Comparison of ENCODE assay signal across 12 cellular contexts in the genomic region with DNA sequence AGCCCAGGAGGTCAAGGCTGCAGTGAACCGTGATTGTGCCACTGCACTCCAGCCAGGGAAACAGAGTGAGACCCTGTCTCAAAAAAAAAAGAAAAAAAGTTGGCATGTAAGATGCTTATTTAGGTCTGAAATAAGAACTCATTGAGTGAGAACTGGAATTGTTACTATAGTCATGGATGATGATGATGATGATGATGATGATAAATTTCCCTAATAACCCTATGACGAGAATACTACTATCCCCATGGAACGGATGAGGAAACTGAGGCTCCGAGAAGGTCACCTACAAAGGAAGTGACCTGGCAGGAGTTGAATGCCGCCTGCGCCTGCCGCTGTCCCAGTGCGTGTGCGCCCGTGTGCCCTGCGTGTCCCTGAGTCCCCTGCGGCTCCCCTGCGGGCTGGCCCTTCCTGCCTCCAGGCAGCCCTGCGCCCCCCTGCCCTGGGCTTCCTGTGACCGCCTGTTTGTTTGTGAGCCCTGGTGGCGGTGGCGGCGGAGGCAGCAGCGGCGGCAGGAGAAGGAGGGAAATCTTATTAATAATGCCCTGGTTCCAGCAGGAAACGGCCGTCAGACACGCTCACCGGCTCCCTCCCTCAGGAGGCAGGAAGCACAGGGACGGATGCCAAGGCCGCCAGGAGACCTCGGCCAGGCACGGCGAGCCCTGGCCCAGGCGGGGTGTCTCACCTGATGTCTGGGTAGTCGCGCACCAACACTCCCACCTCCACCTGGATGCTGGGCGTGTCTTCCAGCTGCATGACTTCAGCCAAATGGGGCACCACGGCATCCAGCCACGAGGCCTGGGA. TPM values are rescaled to one million over a fixed set of nuclear protein-coding genes. Genes with fewer than 3 reads are reported as not detected.
A peak's percentile ranks its signal among the peaks of the same experiment; 100 is the strongest.
DNase-seq lines count a peak whose midpoint lies in the region; ATAC-seq, FAIRE-seq and TF ChIP-seq lines count a peak whose summit lies in the region.
"Had no signal": no experiment of that assay in that cellular context is flagged by ENCODE, and none has a peak within 500 bp of the region (broad histone marks: within the 10 kb centered on the region; RNA-seq: fewer than 3 reads in every experiment).

No MANE protein-coding gene starts in this region.

- TF ChIP-seq EP300 in sigmoid colon (IDR thresholded peaks at IDR 0.05) = no peak

- H3K9ac ChIP-seq in kidney (ENCODE audit: low read length in 2 of 2) = no peak overlapping the region

- intact Hi-C loops in adrenal gland (cut with DNase I) (no loop called here), kidney (cut with DNase I) (no loop called here), thyroid gland (cut with DNase I) (no loop called here), sigmoid colon (cut with DNase I) (no loop called here)

- ATAC-seq in GM19035 (IDR thresholded peaks at IDR 0.05; ENCODE audit: unreplicated experiment) = no peak

- H3K4me1 ChIP-seq in adrenal gland (replicated peaks in 1 of 2) (peaks cover 7 to 26% of the 10 kb centered on the region in 2 donors), kidney (ENCODE audit: control insufficient read depth in 1 of 2, insufficient read depth in 1 of 2, low read depth in 1 of 2, low read length in 2 of 2) (peaks cover 3 to 20% of the 10 kb centered on the region in 2 donors), thyroid gland (peaks cover 7 to 19% of the 10 kb centered on the region in 2 donors), sigmoid colon (peaks cover 0 to 11% (median 8%) of the 10 kb centered on the region in 4 donors)

- H3K27ac ChIP-seq in adrenal gland = peak overlapping the region in 3 of 5 donors; percentile 19 to 84 (median 31)
- H3K27ac ChIP-seq in kidney (ENCODE audit: low read depth in 2 of 2, low read length in 2 of 2) = peak overlapping the region in 1 of 2 donors; percentile 37
- peak overlapping the region in 1 of 3 donors; percentile 11 for H3K27ac ChIP-seq in thyroid gland
- H3K27ac ChIP-seq in sigmoid colon = peak overlapping the region in 1 of 4 donors; percentile 20
- H3K27ac ChIP-seq: cardiac muscle cell had no signal

- no peak overlapping the region for H3K4me3 ChIP-seq in adrenal gland
- H3K4me3 ChIP-seq in kidney (ENCODE audit: low read length in 2 of 2) = no peak overlapping the region
- no peak overlapping the region for H3K4me3 ChIP-seq in thyroid gland (replicated peaks in 1 of 3)
- no peak overlapping the region for H3K4me3 ChIP-seq in sigmoid colon
- H3K4me3 ChIP-seq: cardiac muscle cell had no signal

- FAIRE-seq in kidney (lab: Jason Lieb, UNC) = no peak
- FAIRE-seq: frontal cortex had no signal

- no peak for TF ChIP-seq POLR2A in adrenal gland (IDR thresholded peaks at IDR 0.05)
- no peak for TF ChIP-seq POLR2A in thyroid gland (IDR thresholded peaks at IDR 0.05)
- no peak for TF ChIP-seq POLR2A in sigmoid colon (IDR thresholded peaks at IDR 0.05)

- peak in 1 of 6 experiments; percentile 23 for TF ChIP-seq CTCF in adrenal gland (IDR thresholded peaks at IDR 0.05)
- no peak for TF ChIP-seq CTCF in kidney (IDR thresholded peaks at IDR 0.05; ENCODE audit: borderline replicate concordance, extremely low read depth, insufficient read depth)
- TF ChIP-seq CTCF in thyroid gland (IDR thresholded peaks at IDR 0.05) = no peak
- TF ChIP-seq CTCF in sigmoid colon (IDR thresholded peaks at IDR 0.05) = no peak

- H3K36me3 ChIP-seq in adrenal gland (replicated peaks in 1 of 2) = no peaks in the 10 kb centered on the region
- no peaks in the 10 kb centered on the region for H3K36me3 ChIP-seq in kidney (ENCODE audit: control insufficient read depth in 1 of 2, insufficient read depth in 2 of 2, low read length in 2 of 2)
- H3K36me3 ChIP-seq in thyroid gland = no peaks in the 10 kb centered on the region
- no peaks in the 10 kb centered on the region for H3K36me3 ChIP-seq in sigmoid colon
- H3K36me3 ChIP-seq: cardiac muscle cell had no signal

- H3K9me3 ChIP-seq in adrenal gland (replicated peaks in 1 of 3) = no peaks in the 10 kb centered on the region
- no peaks in the 10 kb centered on the region for H3K9me3 ChIP-seq in kidney (ENCODE audit: control insufficient read depth in 1 of 2, low read length in 2 of 2)
- H3K9me3 ChIP-seq in thyroid gland = no peaks in the 10 kb centered on the region
- H3K9me3 ChIP-seq in sigmoid colon = no peaks in the 10 kb centered on the region

- peak; percentile 47 for DNase-seq in NCI-H82 (lab: John Stamatoyannopoulos, UW)
- DNase-seq in NCI-H82 treated with DMSO at 0.1 percent for 48 hours (lab: John Stamatoyannopoulos, UW; ENCODE audit: unreplicated experiment) = no peak
- peak; percentile 26 to 72 (median 53) for DNase-seq in adrenal gland
- DNase-seq in kidney = peak; percentile 89
- DNase-seq in thyroid gland = peak; percentile 55 to 68
- DNase-seq in T-helper 1 cell = no peak
- DNase-seq in sigmoid colon = no peak
- DNase-seq: NCI-H1436 had no signal

- 6 to 21% (median 13%) methylated on average over 6 to 34 of the region's 35 CpGs for WGBS in adrenal gland, 4 donors
- WGBS in thyroid gland, 2 donors = 16 to 23% methylated on average over 20 to 27 of the region's 35 CpGs
- 11 to 12% methylated on average over 35 of the region's 35 CpGs for WGBS in sigmoid colon, 2 donors

- H3K27me3 ChIP-seq in adrenal gland (peaks cover 9% of the 10 kb centered on the region), thyroid gland (peaks cover 10% of the 10 kb centered on the region), sigmoid colon (peaks cover 23 to 87% (median 44%) of the 10 kb centered on the region in 3 donors)

RNA-seq across cellular contexts. Expression of gene EXOC3L2, which starts 29.6 kb away (rescaled TPM):
- 10 to 100 TPM; 14.8 to 26.4 (median 16.7) TPM for total RNA-seq in adrenal gland
- polyA plus RNA-seq in adrenal gland = 10 to 100 TPM in 2 of 3 donors, 1 to 10 TPM in 1; 2.1 to 24.6 (median 10.9) TPM
- 19.0 TPM for total RNA-seq in kidney
- polyA plus RNA-seq in kidney (ENCODE audit: insufficient read depth, low read depth, low replicate concordance) = 15.4 TPM
- total RNA-seq in thyroid gland = 10 to 100 TPM in 2 of 4 donors, 1 to 10 TPM in 2; 2.1 to 17.2 (median 11.4) TPM
- under 1 TPM in 2 of 4 donors, not detected in 2; 0.14 to 0.33 TPM for total RNA-seq in sigmoid colon
- 1 to 10 TPM in 1 of 3 donors, under 1 TPM in 1, not detected in 1; 0.69 to 1.7 TPM for polyA plus RNA-seq in sigmoid colon
- total RNA-seq: frontal cortex had no signal
- polyA plus RNA-seq: AG04450 had no signal

RNA-seq across cellular contexts. Expression of gene MARK4, which starts 35.5 kb away (rescaled TPM):
- total RNA-seq in adrenal gland = 10 to 100 TPM; 12.6 to 41.9 (median 26.6) TPM
- polyA plus RNA-seq in adrenal gland = 10 to 100 TPM; 19.1 to 53.3 (median 28.8) TPM
- total RNA-seq in kidney = 29.7 TPM
- polyA plus RNA-seq in kidney (ENCODE audit: insufficient read depth, low read depth, low replicate concordance) = 13.6 TPM
- 10 to 100 TPM; 18.5 to 25.1 (median 22.1) TPM for total RNA-seq in thyroid gland
- 10 to 100 TPM; 12.7 to 39.9 (median 15.2) TPM for total RNA-seq in sigmoid colon
- polyA plus RNA-seq in sigmoid colon = 10 to 100 TPM in 1 of 3 donors, 1 to 10 TPM in 2; 6.2 to 12.3 (median 7.2) TPM

RNA-seq across cellular contexts. Expression of gene BLOC1S3, which starts 37.0 kb away (rescaled TPM):
- total RNA-seq in adrenal gland (10 to 100 TPM; 13.6 to 25.5 (median 19.0) TPM), kidney (13.2 TPM), thyroid gland (10 to 100 TPM in 3 of 4 donors, 1 to 10 TPM in 1; 9.1 to 15.4 (median 11.9) TPM), sigmoid colon (10 to 100 TPM in 1 of 4 donors, 1 to 10 TPM in 3; 6.1 to 10.9 (median 7.8) TPM)
- polyA plus RNA-seq in adrenal gland (10 to 100 TPM in 1 of 3 donors, 1 to 10 TPM in 2; 3.9 to 11.9 (median 4.1) TPM), kidney (ENCODE audit: insufficient read depth, low read depth, low replicate concordance) (5.2 TPM), sigmoid colon (1 to 10 TPM; 2.8 to 7.0 (median 3.0) TPM)

RNA-seq across cellular contexts. Expression of gene TRAPPC6A, which starts 37.6 kb away (rescaled TPM):
- 10 to 100 TPM; 24.6 to 71.4 (median 37.9) TPM for total RNA-seq in adrenal gland
- polyA plus RNA-seq in adrenal gland = 10 to 100 TPM in 2 of 3 donors, 1 to 10 TPM in 1; 5.1 to 41.7 (median 34.3) TPM
- 37.2 TPM for total RNA-seq in kidney
- 123 TPM for polyA plus RNA-seq in kidney (ENCODE audit: insufficient read depth, low read depth, low replicate concordance)
- 10 to 100 TPM; 25.0 to 53.3 (median 38.8) TPM for total RNA-seq in thyroid gland
- total RNA-seq in sigmoid colon = 10 to 100 TPM; 15.1 to 36.4 (median 27.2) TPM
- polyA plus RNA-seq in sigmoid colon = 10 to 100 TPM; 50.3 to 67.5 (median 66.1) TPM

RNA-seq across cellular contexts. Expression of gene NKPD1, which starts 54.8 kb away (rescaled TPM):
- total RNA-seq in adrenal gland (1 to 10 TPM in 1 of 8 donors, under 1 TPM in 6, not detected in 1; 0.06 to 1.1 (median 0.27) TPM), kidney (0.09 TPM), thyroid gland (1 to 10 TPM in 1 of 4 donors, under 1 TPM in 3; 0.44 to 1.3 (median 0.68) TPM), sigmoid colon (under 1 TPM in 1 of 4 donors, not detected in 3; 0.83 TPM)
- polyA plus RNA-seq in adrenal gland (under 1 TPM in 2 of 3 donors, not detected in 1; 0.13 to 0.16 TPM), kidney (ENCODE audit: insufficient read depth, low read depth, low replicate concordance) (not detected), sigmoid colon (under 1 TPM in 1 of 3 donors, not detected in 2; 0.12 TPM)

Comparison
In these comparisons a context has a peak if more than half of its experiments do, and no peak if none do; other contexts are left out.
1. DNase-seq: peak in NCI-H82 (single experiment), adrenal gland (7 of 7), kidney (single experiment) and thyroid gland (2 of 2); none in NCI-H82 treated with DMSO at 0.1 percent for 48 hours (single experiment), T-helper 1 cell (0 of 5) and sigmoid colon (single experiment).